8 cellular contexts compared by ENCODE assay signal in the genomic region with DNA sequence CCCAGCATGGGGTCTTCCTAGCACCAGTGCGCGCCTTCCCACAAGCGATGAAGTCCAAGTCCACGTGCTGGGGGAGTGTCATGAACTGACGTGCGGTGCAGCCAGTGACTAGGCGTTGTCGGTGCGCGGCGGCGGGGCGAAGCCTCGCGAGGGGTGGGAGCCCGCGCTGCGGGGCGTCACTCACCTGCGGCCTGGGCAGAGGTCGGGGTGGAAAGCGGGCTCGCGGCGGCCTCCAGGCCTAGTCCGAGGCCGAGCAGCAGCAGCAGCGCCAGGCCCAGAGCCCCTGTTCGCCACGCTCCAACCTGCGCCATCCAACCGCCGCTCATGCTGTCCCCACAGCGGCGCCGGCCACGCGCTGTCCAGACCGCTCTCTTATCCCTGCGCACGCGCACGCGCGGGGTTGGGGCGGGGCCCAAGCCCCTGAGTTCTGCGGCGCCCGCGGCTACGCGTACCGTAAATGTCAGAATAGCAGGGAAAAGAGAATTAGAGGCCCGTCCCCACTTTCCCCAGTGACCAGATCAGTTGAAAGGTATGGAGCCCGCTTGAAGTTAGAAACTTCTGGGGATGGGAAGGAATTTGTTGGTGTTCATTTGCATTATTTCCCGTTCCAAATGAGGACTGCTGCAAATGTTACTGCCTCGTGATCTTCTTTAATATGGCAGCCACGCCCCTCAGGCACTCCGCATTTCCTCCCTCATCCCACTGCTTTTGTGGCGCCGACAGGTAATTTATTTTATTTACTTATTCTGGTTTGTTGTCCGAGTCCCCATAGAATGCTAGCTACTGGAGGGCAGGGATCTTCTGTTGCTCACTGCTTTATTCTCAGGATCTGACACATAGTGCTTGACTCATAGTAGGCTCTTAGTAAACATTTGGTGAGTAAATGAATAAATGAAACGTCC. TPM values are rescaled to one million over a fixed set of nuclear protein-coding genes. Genes with fewer than 3 reads are reported as not detected.
A peak's percentile ranks its signal among the peaks of the same experiment; 100 is the strongest.
DNase-seq lines count a peak whose midpoint lies in the region; ATAC-seq and TF ChIP-seq lines count a peak whose summit lies in the region.

A gene (minus strand): TSS at position 394 of the 902 bp plus-strand sequence. CDS start 68 bp downstream, at position 326.

- BruUV-seq in HCT116 (replicated peaks; lab: Mats Ljungman, UMichigan) = TSS peak; percentile 66

- peak within 1 kb of the TSS; percentile 96 for H3K27ac Mint-ChIP-seq in activated naive CD8-positive, alpha-beta T cell
- H3K27ac Mint-ChIP-seq in osteocyte (ENCODE audit: unreplicated experiment) = peak within 1 kb of the TSS; percentile 68

- intact Hi-C loops in HCT116 (cut with micrococcal nuclease) = no loop called here
- intact Hi-C loops in head of caudate nucleus (cut with DNase I) = no loop called here
- intact Hi-C loops in testis (cut with DNase I; ENCODE audit: low total_unique reads) = no loop called here

- no peaks in the 10 kb centered on the region for H3K9me2 ChIP-seq in HCT116 (ENCODE audit: insufficient read depth)

- peak within 1 kb of the TSS; percentile 86 for H3K27ac ChIP-seq in HCT116 (ENCODE audit: low read depth, low read length)
- H3K27ac ChIP-seq in testis = peak within 1 kb of the TSS in 1 of 2 donors; percentile 69

- no peaks in the 10 kb centered on the region for H3K27me3 Mint-ChIP-seq in activated naive CD8-positive, alpha-beta T cell
- no peaks in the 10 kb centered on the region for H3K27me3 Mint-ChIP-seq in osteocyte (ENCODE audit: unreplicated experiment)

- H3K27me3 ChIP-seq in HCT116 (ENCODE audit: insufficient read depth, low read length) (no peaks in the 10 kb centered on the region), testis (no peaks in the 10 kb centered on the region)

- in situ Hi-C loops in G401 (cut with HindIII; ENCODE audit: low sequenced_read_pairs) = no loop called here

- DNase-seq in G401 (ENCODE audit: low spot score) (peak; percentile 93), HCT116 (ENCODE audit: low read depth, low spot score) (peak; percentile 84), NCI-H1092 (lab: John Stamatoyannopoulos, UW) (peak; percentile 93), head of caudate nucleus (peak; percentile 87 to 97 (median 94)), osteocyte (ENCODE audit: extremely low spot score, unreplicated experiment) (peak; percentile 96), testis (peak; percentile 95)

- CTCF ChIA-PET in HCT116 (lab: Charles Lee) = no interaction called here

- peaks cover 32% of the 10 kb centered on the region for H3K79me2 ChIP-seq in HCT116 (ENCODE audit: insufficient read depth, low read length)

- H3K4me3 Mint-ChIP-seq in activated naive CD8-positive, alpha-beta T cell = peak within 1 kb of the TSS; percentile 97
- peak within 1 kb of the TSS; percentile 78 for H3K4me3 Mint-ChIP-seq in osteocyte (ENCODE audit: unreplicated experiment)

- TF ChIP-seq POLR2A in HCT116 (IDR thresholded peaks at IDR 0.05; ENCODE audit: borderline replicate concordance, extremely low read depth, insufficient read depth, insufficient read length) = peak; percentile 70
- no peak for TF ChIP-seq POLR2A in testis (IDR thresholded peaks at IDR 0.05)

- peaks cover 24 to 70% of the 10 kb centered on the region in 2 experiments for H3K4me1 ChIP-seq in HCT116 (ENCODE audit: control insufficient read depth in 1 of 2, insufficient read depth in 2 of 2, low read length in 2 of 2)
- H3K4me1 ChIP-seq in testis = peaks cover 12% of the 10 kb centered on the region

- POLR2A ChIA-PET in HCT116 (lab: Charles Lee) = no interaction called here

- ATAC-seq in HCT116 (peak; percentile 82), SK-N-SH treated with all-trans-retinoic acid at 6 μM for 48 hours (peak; percentile 94)

- no peak for TF ChIP-seq RAD21 in HCT116 (IDR thresholded peaks at IDR 0.05; ENCODE audit: low read depth)

- H3K4me1 Mint-ChIP-seq in activated naive CD8-positive, alpha-beta T cell (ENCODE audit: low read depth) = peaks cover 31% of the 10 kb centered on the region
- H3K4me1 Mint-ChIP-seq in osteocyte (ENCODE audit: unreplicated experiment) = peaks cover 31% of the 10 kb centered on the region

- TF ChIP-seq CTCF in HCT116 (IDR thresholded peaks at IDR 0.05 in 2 of 3, conservative IDR thresholded peaks at IDR 0.05 in 1 of 3; ENCODE audit: borderline replicate concordance in 1 of 3, insufficient read depth in 1 of 3, low read depth in 2 of 3, low read length in 2 of 3) (no peak), osteocyte (IDR thresholded peaks at IDR 0.05) (no peak), testis (IDR thresholded peaks at IDR 0.05) (no peak)

- peak within 1 kb of the TSS; percentile 94 for H3K4me2 ChIP-seq in HCT116 (ENCODE audit: low read length)

- WGBS in testis, 2 donors = 1 to 3% methylated on average over 29 to 47 of the region's 63 CpGs

- H2AFZ ChIP-seq in HCT116 (ENCODE audit: low read depth, low read length, poor library complexity, severe bottlenecking) = no peak within 1 kb of the TSS

- H3K9ac ChIP-seq in HCT116 (ENCODE audit: low read length) = peak within 1 kb of the TSS; percentile 87

- H3K36me3 ChIP-seq in HCT116 (ENCODE audit: control insufficient read depth in 1 of 2, insufficient read depth in 2 of 2, low read length in 2 of 2) (peaks cover 8 to 17% of the 10 kb centered on the region in 2 experiments; a peak in 3 of 4 replicates), testis (ENCODE audit: low read depth, missing control alignments) (no peaks in the 10 kb centered on the region)

- H3K9me3 ChIP-seq in HCT116 (ENCODE audit: control insufficient read depth in 1 of 2, insufficient read depth in 1 of 2, low read depth in 1 of 2, low read length in 2 of 2) (no peaks in the 10 kb centered on the region), testis (no peaks in the 10 kb centered on the region)

- H3K36me3 Mint-ChIP-seq in activated naive CD8-positive, alpha-beta T cell = peaks cover 3% of the 10 kb centered on the region
- H3K36me3 Mint-ChIP-seq in osteocyte (ENCODE audit: unreplicated experiment) = peaks cover 5% of the 10 kb centered on the region

- H3K4me3 ChIP-seq in HCT116 (replicated peaks in 1 of 2; ENCODE audit: low read depth in 1 of 2, low read length in 2 of 2) (peak within 1 kb of the TSS; percentile 76 to 77), testis (peak within 1 kb of the TSS; percentile 56 to 63)

- no peaks in the 10 kb centered on the region for H4K20me1 ChIP-seq in HCT116 (ENCODE audit: insufficient read depth)

- RAD21 ChIA-PET in HCT116 (lab: Charles Lee; ENCODE audit: low non-redundant PET in 1 of 2, low total read pairs in 2 of 2, uncharacterized antibody in 2 of 2, unreplicated experiment in 2 of 2) = no interaction called here

- H3K9me3 Mint-ChIP-seq in activated naive CD8-positive, alpha-beta T cell (ENCODE audit: low read depth) = no peaks in the 10 kb centered on the region
- H3K9me3 Mint-ChIP-seq in osteocyte (ENCODE audit: unreplicated experiment) = no peaks in the 10 kb centered on the region

TF ChIP-seq in HCT116, 20 proteins besides CTCF, POLR2A, EP300 and RAD21 (continues in another document):
- TF ChIP-seq YY1 (IDR thresholded peaks at IDR 0.05; ENCODE audit: extremely low read depth, insufficient replicate concordance, low read depth, low read length) (peak; percentile 72), SIN3A (IDR thresholded peaks at IDR 0.05; ENCODE audit: low read depth) (peak; percentile 94; the same call in 1 of the 2 replicates), FOSL1 (IDR thresholded peaks at IDR 0.05; ENCODE audit: low read depth) (no peak), JUND (IDR thresholded peaks at IDR 0.05) (no peak; the same call in 1 of the 2 replicates), POLR2AphosphoS5 (IDR thresholded peaks at IDR 0.05; ENCODE audit: low read depth, low read length) (peak; percentile 91), EZH2phosphoT487 (IDR thresholded peaks at IDR 0.05; ENCODE audit: borderline replicate concordance) (no peak)

TF ChIP-seq in SK-N-SH treated with all-trans-retinoic acid at 6 μM for 48 hours, 23 proteins besides CTCF, POLR2A, EP300 and RAD21:
- TF ChIP-seq GLIS3 (CRISPR knock-in tag; IDR thresholded peaks at IDR 0.05) (peak; percentile 76; the same call in 1 of the 2 replicates), ZC3H10 (CRISPR knock-in tag; IDR thresholded peaks at IDR 0.05) (peak; percentile 34; the same call in 1 of the 2 replicates), ESRRG (CRISPR knock-in tag; IDR thresholded peaks at IDR 0.05) (no peak)
- TF ChIP-seq, protein P1, sequence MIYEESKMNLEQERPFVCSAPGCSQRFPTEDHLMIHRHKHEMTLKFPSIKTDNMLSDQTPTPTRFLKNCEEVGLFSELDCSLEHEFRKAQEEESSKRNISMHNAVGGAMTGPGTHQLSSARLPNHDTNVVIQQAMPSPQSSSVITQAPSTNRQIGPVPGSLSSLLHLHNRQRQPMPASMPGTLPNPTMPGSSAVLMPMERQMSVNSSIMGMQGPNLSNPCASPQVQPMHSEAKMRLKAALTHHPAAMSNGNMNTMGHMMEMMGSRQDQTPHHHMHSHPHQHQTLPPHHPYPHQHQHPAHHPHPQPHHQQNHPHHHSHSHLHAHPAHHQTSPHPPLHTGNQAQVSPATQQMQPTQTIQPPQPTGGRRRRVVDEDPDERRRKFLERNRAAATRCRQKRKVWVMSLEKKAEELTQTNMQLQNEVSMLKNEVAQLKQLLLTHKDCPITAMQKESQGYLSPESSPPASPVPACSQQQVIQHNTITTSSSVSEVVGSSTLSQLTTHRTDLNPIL (CRISPR knock-in tag; IDR thresholded peaks at IDR 0.05; ENCODE audit: low read depth) = no peak

RNA-seq across cellular contexts. Expression of the gene that starts here (rescaled TPM):
- total RNA-seq in G401 (2014; rRNA removed; shearing (Covaris generic)) = 141 and 173 TPM in 2 replicates
- total RNA-seq in HCT116 (2021; ENCODE audit: unreplicated experiment) (86.2 TPM), osteocyte (41.9 and 44.5 TPM in 2 replicates), testis (10 to 100 TPM; 61.2 to 65.8 TPM)
- 90.4 and 96.8 TPM in 2 replicates for polyA plus RNA-seq in HCT116 (2012)
- polyA plus RNA-seq in testis (ENCODE audit: insufficient read depth, low read depth, low replicate concordance) = 88.3 TPM
